ENCODE assay signal across 31 cellular contexts in the genomic region with DNA sequence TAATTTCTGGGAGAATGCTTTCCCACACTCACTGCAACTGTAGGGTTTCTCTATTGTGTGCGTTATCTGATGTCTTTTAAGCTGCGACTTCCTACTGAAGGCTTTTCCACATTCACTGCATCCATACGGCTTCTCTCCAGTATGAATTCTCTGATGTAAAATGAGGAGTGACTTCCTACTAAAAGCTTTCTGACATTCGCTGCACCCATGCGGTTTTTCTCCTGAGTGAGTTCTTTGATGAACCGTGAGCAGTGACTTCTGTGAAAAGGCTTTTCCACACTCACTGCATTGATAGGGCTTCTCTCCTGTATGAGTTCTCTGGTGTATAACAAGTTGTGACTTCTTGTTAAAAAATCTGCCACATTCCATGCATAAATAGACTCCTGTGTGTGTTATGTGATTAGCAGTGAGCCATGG. TPM values are rescaled to one million over a fixed set of nuclear protein-coding genes. Genes with fewer than 3 reads are reported as not detected.
A peak's percentile ranks its signal among the peaks of the same experiment; 100 is the strongest.
DNase-seq lines count a peak whose midpoint lies in the region; ATAC-seq, FAIRE-seq and TF ChIP-seq lines count a peak whose summit lies in the region.
"Had no signal": no experiment of that assay in that cellular context is flagged by ENCODE, and none has a peak within 500 bp of the region (broad histone marks: within the 10 kb centered on the region; RNA-seq: fewer than 3 reads in every experiment).

No MANE protein-coding gene starts in this region.

- H4K20me1 ChIP-seq in mammary epithelial cell (ENCODE audit: insufficient read depth, low read length) (no peaks in the 10 kb centered on the region), K562 (replicated peaks; ENCODE audit: control insufficient read depth, insufficient read depth, low read length) (no peaks in the 10 kb centered on the region)

- no peak for TF ChIP-seq RAD21 in K562 (CRISPR knock-in tag; conservative IDR thresholded peaks at IDR 0.05 in 1 of 2, IDR thresholded peaks at IDR 0.05 in 1 of 2)

- no peak overlapping the region for H3K27ac Mint-ChIP-seq in MCF 10A (ENCODE audit: low read depth, unreplicated experiment)
- H3K27ac Mint-ChIP-seq: activated CD8-positive, alpha-beta T cell treated with anti-CD3 and anti-CD28 coated beads for 36 hours; activated naive CD4-positive, alpha-beta T cell treated with anti-CD3 and anti-CD28 coated beads, Interleukin-2, amount 10 ng/mL, durations not matched to agents 7 days and 5 days; activated T-helper 17 cell treated with anti-CD3 and anti-CD28 coated beads, Interleukin-2, amount 50 U/mL, for 72 hours; GM23338; natural killer cell had no signal

- FAIRE-seq in K562 (lab: Jason Lieb, UNC) (no peak), kidney (lab: Jason Lieb, UNC) (no peak), pancreas (lab: Jason Lieb, UNC) (no peak)
- FAIRE-seq: D721Med, islet of Langerhans had no signal

- H3K36me3 ChIP-seq in mammary epithelial cell (ENCODE audit: insufficient read depth, low read length) (peaks cover 3% of the 10 kb centered on the region), K562 (ENCODE audit: control insufficient read depth, insufficient read depth, low read length) (no peaks in the 10 kb centered on the region), kidney (ENCODE audit: control insufficient read depth in 1 of 2, insufficient read depth in 2 of 2, low read length in 2 of 2) (peaks cover 7 to 35% of the 10 kb centered on the region in 2 donors), subcutaneous abdominal adipose tissue (ENCODE audit: control insufficient read depth in 5 of 5, insufficient read depth in 5 of 5, low read length in 5 of 5) (peaks cover 19 to 44% (median 36%) of the 10 kb centered on the region in 5 donors), pancreas (peaks cover 0 to 40% (median 10%) of the 10 kb centered on the region in 3 donors)

- no peaks in the 10 kb centered on the region for H3K27me3 Mint-ChIP-seq in MCF 10A (ENCODE audit: insufficient read depth, unreplicated experiment)
- H3K27me3 Mint-ChIP-seq: activated CD8-positive, alpha-beta T cell treated with anti-CD3 and anti-CD28 coated beads for 36 hours; activated naive CD4-positive, alpha-beta T cell treated with anti-CD3 and anti-CD28 coated beads, Interleukin-2, amount 10 ng/mL, durations not matched to agents 7 days and 5 days; activated T-helper 17 cell treated with anti-CD3 and anti-CD28 coated beads, Interleukin-2, amount 50 U/mL, for 72 hours had no signal

- H3K27ac ChIP-seq in mammary epithelial cell (ENCODE audit: insufficient read depth, low read depth, low read length) (no peak overlapping the region), K562 (ENCODE audit: extremely low read depth, low read depth, low read length) (no peak overlapping the region), kidney (ENCODE audit: low read depth in 2 of 2, low read length in 2 of 2) (no peak overlapping the region), subcutaneous abdominal adipose tissue (ENCODE audit: low read depth, low read length) (no peak overlapping the region), pancreas (no peak overlapping the region)
- H3K27ac ChIP-seq: 22Rv1, brain microvascular endothelial cell, epithelial cell of prostate, left ventricle myocardium inferior, Peyer's patch, skin epidermis, suprapubic skin, upper lobe of left lung had no signal

- DNase-seq in MCF 10A (ENCODE audit: unreplicated experiment) (peak; percentile 1), mammary epithelial cell (no peak), K562 (ENCODE audit: extremely low read depth in 1 of 4, low spot score in 3 of 4) (no peak), kidney (no peak), DMS79 (lab: John Stamatoyannopoulos, UW) (no peak), pancreas (no peak)
- DNase-seq: activated CD8-positive, alpha-beta memory T cell treated with anti-CD3 and anti-CD28 coated beads, Interleukin-2, amount 50 U/mL, for 48 hours; activated CD8-positive, alpha-beta T cell treated with anti-CD3 and anti-CD28 coated beads for 36 hours; activated naive CD4-positive, alpha-beta T cell treated with anti-CD3 and anti-CD28 coated beads, Interleukin-2, amount 10 ng/mL, durations not matched to agents 7 days and 5 days; brain microvascular endothelial cell; left ventricle myocardium inferior; midbrain; natural killer cell; NCI-H446; NCI-H748 treated with DMSO at 0.1 percent for 48 hours; occipital lobe; Peyer's patch; SIG-M5; stimulated activated naive CD4-positive, alpha-beta T cell; T-helper 9 cell; upper lobe of left lung had no signal

- H3K9me3 Mint-ChIP-seq in MCF 10A (ENCODE audit: unreplicated experiment): peaks cover 39% of the 10 kb centered on the region

- POLR2A ChIA-PET in MCF 10A (lab: Yijun Ruan, JAX): no interaction called here
- POLR2A ChIA-PET in K562 (lab: Yijun Ruan, JAX): no interaction called here

- no peak overlapping the region for H2AFZ ChIP-seq in mammary epithelial cell (ENCODE audit: low read depth, low read length)
- H2AFZ ChIP-seq in K562 (ENCODE audit: low read depth, low read length): no peak overlapping the region
- H2AFZ ChIP-seq: GM23338 had no signal

- no peaks in the 10 kb centered on the region for H3K79me2 ChIP-seq in mammary epithelial cell (ENCODE audit: insufficient read depth, low read length)
- H3K79me2 ChIP-seq in K562 (ENCODE audit: control insufficient read depth, insufficient read depth, low read length): no peaks in the 10 kb centered on the region

- H3K4me1 Mint-ChIP-seq in MCF 10A (ENCODE audit: insufficient read depth, unreplicated experiment): no peaks in the 10 kb centered on the region
- H3K4me1 Mint-ChIP-seq: activated naive CD4-positive, alpha-beta T cell treated with anti-CD3 and anti-CD28 coated beads, Interleukin-2, amount 10 ng/mL, durations not matched to agents 7 days and 5 days; GM23338; natural killer cell had no signal

- no peaks in the 10 kb centered on the region for H3K9me1 ChIP-seq in K562 (ENCODE audit: control insufficient read depth, insufficient read depth, low read length)

- H3K4me2 ChIP-seq in mammary epithelial cell (ENCODE audit: insufficient read depth, low read depth, low read length) (no peak overlapping the region), K562 (ENCODE audit: insufficient read depth, low read length) (no peak overlapping the region)
- H3K4me2 ChIP-seq: GM23338 had no signal

- dilution Hi-C loops in mammary epithelial cell (cut with HindIII; ENCODE audit: low sequenced_read_pairs): loop anchor here (10.0 kb wide), 1 partner anchor 128 kb away; no protein-coding TSS in a partner anchor

- TF ChIP-seq EP300 in K562 (IDR thresholded peaks at IDR 0.05; ENCODE audit: low read length): no peak

- no peaks in the 10 kb centered on the region for H3K4me1 ChIP-seq in mammary epithelial cell (ENCODE audit: insufficient read depth, low read length)
- no peaks in the 10 kb centered on the region for H3K4me1 ChIP-seq in K562 (replicated peaks in 1 of 2; ENCODE audit: control insufficient read depth in 2 of 2, insufficient read depth in 2 of 2, low read length in 2 of 2)
- no peaks in the 10 kb centered on the region for H3K4me1 ChIP-seq in kidney (ENCODE audit: control insufficient read depth in 1 of 2, insufficient read depth in 1 of 2, low read depth in 1 of 2, low read length in 2 of 2)
- no peaks in the 10 kb centered on the region for H3K4me1 ChIP-seq in subcutaneous abdominal adipose tissue (ENCODE audit: control insufficient read depth in 5 of 5, insufficient read depth in 5 of 5, low read length in 5 of 5)
- no peaks in the 10 kb centered on the region for H3K4me1 ChIP-seq in pancreas
- H3K4me1 ChIP-seq: left ventricle myocardium inferior, Peyer's patch, suprapubic skin, upper lobe of left lung had no signal

- H3K4me3 ChIP-seq in mammary epithelial cell (replicated peaks in 1 of 3; ENCODE audit: insufficient read depth in 1 of 3, low read depth in 2 of 3, low read length in 3 of 3) (no peak overlapping the region), K562 (no peak overlapping the region), kidney (ENCODE audit: low read length in 2 of 2) (peak overlapping the region; percentile 9 to 30), subcutaneous abdominal adipose tissue (ENCODE audit: low read depth in 1 of 5, low read length in 5 of 5) (peak overlapping the region; percentile 37 to 73 (median 60)), pancreas (no peak overlapping the region)
- H3K4me3 ChIP-seq: left ventricle myocardium inferior, Peyer's patch, skin epidermis, suprapubic skin, upper lobe of left lung had no signal

- in situ Hi-C loops in mammary epithelial cell (cut with MboI; ENCODE audit: low sequenced_read_pairs in 2 of 2) (no loop called here), K562 (cut with MboI) (no loop called here)

- BruUV-seq in MCF 10A (replicated peaks; lab: Mats Ljungman, UMichigan) (no TSS peak), mammary epithelial cell (replicated peaks; lab: Mats Ljungman, UMichigan) (no TSS peak), K562 (replicated peaks; lab: Mats Ljungman, UMichigan) (no TSS peak)

- CTCF ChIA-PET in MCF 10A (lab: Yijun Ruan, JAX) (no interaction called here), mammary epithelial cell (lab: Charles Lee; ENCODE audit: low non-redundant PET) (no interaction called here), K562 (lab: Yijun Ruan, JAX; ENCODE audit: low intra/inter-chr PET ratio) (no interaction called here)

- intact Hi-C loops in MCF 10A (cut with micrococcal nuclease): no loop called here
- intact Hi-C loops in mammary epithelial cell (cut with micrococcal nuclease): no loop called here
- intact Hi-C loops in K562 (cut with micrococcal nuclease): no loop called here
- intact Hi-C loops in kidney (cut with DNase I): no loop called here
- intact Hi-C loops in pancreas (cut with DNase I): no loop called here

- no peaks in the 10 kb centered on the region for H3K27me3 ChIP-seq in mammary epithelial cell (ENCODE audit: insufficient read depth, low read length)
- no peaks in the 10 kb centered on the region for H3K27me3 ChIP-seq in K562 (ENCODE audit: control insufficient read depth in 2 of 2, insufficient read depth in 2 of 2, low read length in 2 of 2)
- no peaks in the 10 kb centered on the region for H3K27me3 ChIP-seq in subcutaneous abdominal adipose tissue (ENCODE audit: control insufficient read depth in 5 of 5, insufficient read depth in 4 of 5, low read length in 5 of 5)
- H3K27me3 ChIP-seq in pancreas: no peaks in the 10 kb centered on the region
- H3K27me3 ChIP-seq: brain microvascular endothelial cell, Peyer's patch, suprapubic skin, upper lobe of left lung had no signal

- no peak overlapping the region for H3K4me3 Mint-ChIP-seq in MCF 10A (ENCODE audit: unreplicated experiment)
- H3K4me3 Mint-ChIP-seq: activated CD8-positive, alpha-beta T cell treated with anti-CD3 and anti-CD28 coated beads for 36 hours; activated naive CD4-positive, alpha-beta T cell treated with anti-CD3 and anti-CD28 coated beads, Interleukin-2, amount 10 ng/mL, durations not matched to agents 7 days and 5 days; activated T-helper 17 cell treated with anti-CD3 and anti-CD28 coated beads, Interleukin-2, amount 50 U/mL, for 72 hours; GM23338; natural killer cell had no signal

- ATAC-seq in K562 (no peak), pancreas (no peak), HG03469 (IDR thresholded peaks at IDR 0.05; ENCODE audit: unreplicated experiment) (no peak)
- ATAC-seq: activated CD8-positive, alpha-beta T cell treated with anti-CD3 and anti-CD28 coated beads for 36 hours; activated T-helper 17 cell treated with anti-CD3 and anti-CD28 coated beads, Interleukin-2, amount 50 U/mL, for 72 hours; GM23338; natural killer cell had no signal

- peaks cover 34% of the 10 kb centered on the region for H3K36me3 Mint-ChIP-seq in MCF 10A (ENCODE audit: insufficient read depth, unreplicated experiment)

- H3K9ac ChIP-seq in mammary epithelial cell (ENCODE audit: insufficient read depth, low read length): no peak overlapping the region
- H3K9ac ChIP-seq in K562 (ENCODE audit: insufficient read depth in 1 of 2, low read depth in 2 of 2, low read length in 2 of 2): no peak overlapping the region
- no peak overlapping the region for H3K9ac ChIP-seq in kidney (ENCODE audit: low read length in 2 of 2)
- no peak overlapping the region for H3K9ac ChIP-seq in subcutaneous abdominal adipose tissue (ENCODE audit: low read length in 5 of 5)

- H3K9me3 ChIP-seq in mammary epithelial cell (replicated peaks; ENCODE audit: insufficient read depth, low read length): peaks cover 79% of the 10 kb centered on the region
- H3K9me3 ChIP-seq in K562 (replicated peaks; ENCODE audit: control insufficient read depth, insufficient read depth, low read depth, low read length): peaks cover 20% of the 10 kb centered on the region
- H3K9me3 ChIP-seq in kidney (ENCODE audit: control insufficient read depth in 1 of 2, low read length in 2 of 2): peaks cover 59 to 88% of the 10 kb centered on the region in 2 donors
- H3K9me3 ChIP-seq in subcutaneous abdominal adipose tissue (ENCODE audit: control insufficient read depth in 5 of 5, low read length in 5 of 5): peaks cover 85 to 97% (median 96%) of the 10 kb centered on the region in 5 donors
- H3K9me3 ChIP-seq in pancreas: peaks cover 0 to 30% (median 17%) of the 10 kb centered on the region in 4 donors

- WGBS in mammary epithelial cell (ENCODE audit: low coverage, missing lambda C conversion rate): 88% methylated on average over 6 of the region's 6 CpGs
- WGBS in K562 (ENCODE audit: insufficient coverage, low coverage, missing lambda C conversion rate): 5% methylated on average over 6 of the region's 6 CpGs
- WGBS in pancreas, 2 donors: 97 to 99% methylated on average over 6 of the region's 6 CpGs

- TF ChIP-seq CTCF in MCF 10A (IDR thresholded peaks at IDR 0.05; ENCODE audit: unreplicated experiment) (no peak), mammary epithelial cell (conservative IDR thresholded peaks at IDR 0.05 in 1 of 2, IDR thresholded peaks at IDR 0.05 in 1 of 2; ENCODE audit: extremely low read depth in 1 of 2, insufficient read depth in 1 of 2, low read depth in 1 of 2, low read length in 2 of 2) (no peak), K562 (IDR thresholded peaks at IDR 0.05 in 2 of 3, conservative IDR thresholded peaks at IDR 0.05 in 1 of 3; ENCODE audit: insufficient read depth in 2 of 3, low read depth in 1 of 3, low read length in 3 of 3) (no peak), kidney (IDR thresholded peaks at IDR 0.05; ENCODE audit: borderline replicate concordance, extremely low read depth, insufficient read depth) (no peak), pancreas (IDR thresholded peaks at IDR 0.05) (no peak)

- TF ChIP-seq POLR2A in K562 (conservative IDR thresholded peaks at IDR 0.05): no peak

RNA-seq across cellular contexts. Expression of a gene that starts 29.7 kb away (rescaled TPM):
- 12.0 and 13.6 TPM in 2 replicates for total RNA-seq in MCF 10A (2022)
- total RNA-seq in mammary epithelial cell: 10 to 100 TPM; 13.3 to 14.4 TPM
- polyA plus RNA-seq in mammary epithelial cell: 3.0 TPM
- polyA minus RNA-seq in mammary epithelial cell: 13.6 TPM
- 3.0 and 4.3 TPM in 2 replicates for total RNA-seq in K562 (2011; cell fraction: chromatin; rRNA removed; ENCODE audit: low replicate concordance)
- 2.0 and 2.9 TPM in 2 replicates for total RNA-seq in K562 (2011; cell fraction: nucleolus; rRNA removed)
- total RNA-seq in K562 (2011; cell fraction: nucleoplasm; rRNA removed): 2.4 and 3.7 TPM in 2 replicates
- 0.45 and 0.82 TPM in 2 replicates for total RNA-seq in K562 (2014; rRNA removed)
- 1.1 TPM in 2 replicates for total RNA-seq in K562 (2014; rRNA removed; fragmentation: Illumina TruSeq; extraction: Trizol)
- 0.60 and 1.1 TPM in 2 replicates for total RNA-seq in K562 (2015; rRNA removed; fragmentation: Illumina TruSeq; extraction: Trizol)
- total RNA-seq in K562 (2021): 0.51 and 0.60 TPM in 2 replicates
- 0.16 and 0.46 TPM in 2 replicates for polyA plus RNA-seq in K562 (2011; rRNA removed)
- 0.03 and 0.06 TPM in 2 replicates for polyA plus RNA-seq in K562 (2011; cell fraction: cytosol; rRNA removed)
- 0.26 and 0.39 TPM in 2 replicates for polyA plus RNA-seq in K562 (2011; cell fraction: nucleus; rRNA removed)
- 0.23 and 1.1 TPM in 2 replicates for polyA plus RNA-seq in K562 (2012)
- 0.48 and 0.55 TPM in 2 replicates for polyA plus RNA-seq in K562 (2014; fragmentation: Illumina TruSeq; extraction: Trizol)
- under 1 TPM; 0.68 to 0.84 TPM for polyA plus RNA-seq in K562 (2014; fragmentation: Nextera tagmentation; extraction: Ambion mirVana)
- polyA plus RNA-seq in K562 (2014; rRNA removed): 0.28 and 0.69 TPM in 2 replicates
- polyA minus RNA-seq in K562 (2011; rRNA and poly(A)+ RNA removed): 0.33 and 0.70 TPM in 2 replicates
- polyA minus RNA-seq in K562 (2011; cell fraction: cytosol; rRNA and poly(A)+ RNA removed): 0.10 TPM in 1 of 2 replicates, not detected in the other
- 0.44 and 0.67 TPM in 2 replicates for polyA minus RNA-seq in K562 (2011; cell fraction: nucleus; rRNA and poly(A)+ RNA removed)
- total RNA-seq in kidney: 15.2 TPM
- 5.0 TPM for polyA plus RNA-seq in kidney (ENCODE audit: insufficient read depth, low read depth, low replicate concordance)
- total RNA-seq in pancreas: 1 to 10 TPM; 3.3 to 8.6 (median 4.8) TPM
- 1 to 10 TPM; 3.6 to 4.0 TPM for polyA plus RNA-seq in pancreas

RNA-seq across cellular contexts. Expression of a gene that starts 39.0 kb away (rescaled TPM):
- total RNA-seq in MCF 10A (2022) (41.0 and 42.4 TPM in 2 replicates), mammary epithelial cell (10 to 100 TPM; 46.2 to 47.5 TPM), K562 (2014; rRNA removed) (18.2 and 19.3 TPM in 2 replicates), K562 (2014; rRNA removed; fragmentation: Illumina TruSeq; extraction: Trizol) (14.1 and 14.2 TPM in 2 replicates), K562 (2015; rRNA removed; fragmentation: Illumina TruSeq; extraction: Trizol) (12.7 and 15.5 TPM in 2 replicates), K562 (2021) (26.1 and 26.8 TPM in 2 replicates), kidney (37.3 TPM), pancreas (10 to 100 TPM; 14.9 to 19.9 (median 15.4) TPM)
- polyA plus RNA-seq in mammary epithelial cell (25.1 TPM), K562 (2011; rRNA removed) (32.5 and 33.9 TPM in 2 replicates), K562 (2014; fragmentation: Illumina TruSeq; extraction: Trizol) (18.6 and 21.2 TPM in 2 replicates), K562 (2014; fragmentation: Nextera tagmentation; extraction: Ambion mirVana) (under 1 TPM; 0.61 to 0.84 TPM), K562 (2014; rRNA removed) (23.6 and 25.8 TPM in 2 replicates), kidney (ENCODE audit: insufficient read depth, low read depth, low replicate concordance) (8.3 TPM), pancreas (10 to 100 TPM; 25.7 to 32.3 TPM)
- polyA minus RNA-seq in mammary epithelial cell: 174 TPM
- total RNA-seq in K562 (2011; cell fraction: chromatin; rRNA removed; ENCODE audit: low replicate concordance): 247 and 420 TPM in 2 replicates
- total RNA-seq in K562 (2011; cell fraction: nucleolus; rRNA removed): 153 and 159 TPM in 2 replicates
- total RNA-seq in K562 (2011; cell fraction: nucleoplasm; rRNA removed): 192 and 220 TPM in 2 replicates
- 31.7 and 36.8 TPM in 2 replicates for polyA plus RNA-seq in K562 (2011; cell fraction: cytosol; rRNA removed)
- 72.8 and 92.7 TPM in 2 replicates for polyA plus RNA-seq in K562 (2011; cell fraction: nucleus; rRNA removed)
- 15.8 and 25.4 TPM in 2 replicates for polyA plus RNA-seq in K562 (2012)
- polyA minus RNA-seq in K562 (2011; rRNA and poly(A)+ RNA removed): 34.2 and 40.4 TPM in 2 replicates
- 18.1 and 22.3 TPM in 2 replicates for polyA minus RNA-seq in K562 (2011; cell fraction: cytosol; rRNA and poly(A)+ RNA removed)
- polyA minus RNA-seq in K562 (2011; cell fraction: nucleus; rRNA and poly(A)+ RNA removed): 23.3 and 27.7 TPM in 2 replicates

RNA-seq across cellular contexts. Expression of a gene that starts 59.7 kb away (rescaled TPM):
- total RNA-seq in MCF 10A (2022) (18.5 and 18.7 TPM in 2 replicates), mammary epithelial cell (10 to 100 TPM; 13.5 to 22.0 TPM), K562 (2014; rRNA removed) (10.8 and 13.4 TPM in 2 replicates), K562 (2014; rRNA removed; fragmentation: Illumina TruSeq; extraction: Trizol) (6.4 and 8.1 TPM in 2 replicates), K562 (2015; rRNA removed; fragmentation: Illumina TruSeq; extraction: Trizol) (6.7 and 9.9 TPM in 2 replicates), K562 (2021) (14.1 and 14.3 TPM in 2 replicates), kidney (16.4 TPM), pancreas (1 to 10 TPM; 5.1 to 7.9 (median 6.4) TPM)
- polyA plus RNA-seq in mammary epithelial cell (4.0 TPM), K562 (2011; rRNA removed) (6.6 and 8.0 TPM in 2 replicates), K562 (2014; fragmentation: Illumina TruSeq; extraction: Trizol) (4.5 and 4.8 TPM in 2 replicates), K562 (2014; fragmentation: Nextera tagmentation; extraction: Ambion mirVana) (1 to 10 TPM; 1.2 to 1.4 TPM), K562 (2014; rRNA removed) (12.0 and 14.9 TPM in 2 replicates), kidney (ENCODE audit: insufficient read depth, low read depth, low replicate concordance) (2.9 TPM), pancreas (1 to 10 TPM; 4.8 to 5.5 TPM)
- 4.8 TPM for polyA minus RNA-seq in mammary epithelial cell
- 32.8 and 42.5 TPM in 2 replicates for total RNA-seq in K562 (2011; cell fraction: chromatin; rRNA removed; ENCODE audit: low replicate concordance)
- total RNA-seq in K562 (2011; cell fraction: nucleolus; rRNA removed): 33.4 TPM in 2 replicates
- total RNA-seq in K562 (2011; cell fraction: nucleoplasm; rRNA removed): 33.9 and 38.7 TPM in 2 replicates
- 5.7 and 13.9 TPM in 2 replicates for polyA plus RNA-seq in K562 (2011; cell fraction: cytosol; rRNA removed)
- 10.3 and 16.6 TPM in 2 replicates for polyA plus RNA-seq in K562 (2011; cell fraction: nucleus; rRNA removed)
- 6.1 and 9.9 TPM in 2 replicates for polyA plus RNA-seq in K562 (2012)
- polyA minus RNA-seq in K562 (2011; rRNA and poly(A)+ RNA removed): 7.4 and 7.6 TPM in 2 replicates
- 10.3 and 17.4 TPM in 2 replicates for polyA minus RNA-seq in K562 (2011; cell fraction: cytosol; rRNA and poly(A)+ RNA removed)
- 14.8 and 16.3 TPM in 2 replicates for polyA minus RNA-seq in K562 (2011; cell fraction: nucleus; rRNA and poly(A)+ RNA removed)

Comparison
In these comparisons a context has a peak if more than half of its experiments do, and no peak if none do; other contexts are left out.
1. H3K4me3 ChIP-seq: peak in kidney (2 of 2) and subcutaneous abdominal adipose tissue (5 of 5); none in mammary epithelial cell (0 of 3), K562 (single experiment) and pancreas (0 of 4).